Comparison of ENCODE assay signal across 10 cellular contexts in the genomic region with DNA sequence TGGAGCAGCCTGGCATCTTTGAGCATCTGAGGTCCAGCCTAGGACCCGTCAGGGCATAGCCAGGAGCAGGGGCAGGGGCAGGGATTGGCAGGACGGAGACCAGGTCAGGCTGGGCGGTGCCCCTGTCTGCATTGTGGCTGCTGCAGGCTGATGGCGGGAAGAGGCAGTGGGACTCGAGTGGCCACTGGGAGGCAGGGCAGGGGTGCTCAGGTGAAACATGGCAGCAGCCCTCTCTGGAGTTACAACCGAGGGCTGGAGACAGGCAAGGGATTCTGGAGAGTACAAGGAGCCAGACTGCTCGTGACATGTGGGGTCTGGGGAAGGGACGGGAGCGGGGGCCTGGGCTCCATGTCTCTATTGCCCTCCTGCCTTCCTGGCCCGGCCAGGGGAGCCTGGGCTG.
DNase-seq lines count a peak whose midpoint lies in the region; ATAC-seq, FAIRE-seq and TF ChIP-seq lines count a peak whose summit lies in the region.
"Had no signal": no experiment of that assay in that cellular context is flagged by ENCODE, and none has a peak within 500 bp of the region (broad histone marks: within the 10 kb centered on the region; RNA-seq: fewer than 3 reads in every experiment).

No MANE protein-coding gene starts in this region.

- no peak overlapping the region for H3K9ac ChIP-seq in smooth muscle cell (ENCODE audit: low read depth)

- no peak overlapping the region for H3K4me3 ChIP-seq in AG09309 (ENCODE audit: control insufficient read depth, low read depth, low read length)
- no peak overlapping the region for H3K4me3 ChIP-seq in right cardiac atrium (ENCODE audit: low read length)
- H3K4me3 ChIP-seq in smooth muscle cell = no peak overlapping the region
- H3K4me3 ChIP-seq: PC-9 had no signal

- WGBS in right cardiac atrium = 58% methylated on average over 10 of the region's 10 CpGs
- 73% methylated on average over 10 of the region's 10 CpGs for WGBS in smooth muscle cell (ENCODE audit: low lambda C conversion rate)

- H3K27ac ChIP-seq in right cardiac atrium (ENCODE audit: low read length) (no peak overlapping the region), smooth muscle cell (ENCODE audit: low read depth) (no peak overlapping the region)
- H3K27ac ChIP-seq: PC-9 had no signal

- H3K9me3 ChIP-seq in right cardiac atrium (ENCODE audit: control insufficient read depth, low read length) (peaks cover 10% of the 10 kb centered on the region), smooth muscle cell (replicated peaks; ENCODE audit: low read depth) (no peaks in the 10 kb centered on the region)

- peak; percentile 46 to 51 for ATAC-seq in right cardiac atrium
- ATAC-seq: sciatic nerve had no signal

- H3K27me3 ChIP-seq in right cardiac atrium (ENCODE audit: control insufficient read depth, insufficient read depth) = no peaks in the 10 kb centered on the region
- no peaks in the 10 kb centered on the region for H3K27me3 ChIP-seq in smooth muscle cell (ENCODE audit: low read depth)

- DNase-seq in AG09309 (ENCODE audit: low read depth) = no peak
- peak; percentile 55 for DNase-seq in GM13976 (ENCODE audit: low spot score)
- peak; percentile 58 for DNase-seq in SK-N-DZ (ENCODE audit: low spot score)
- peak in 2 of 3 donors; percentile 32 to 65 for DNase-seq in right cardiac atrium
- DNase-seq in H4 (ENCODE audit: low spot score) = no peak
- no peak for DNase-seq in GM10248 (ENCODE audit: extremely low spot score)
- no peak for DNase-seq in smooth muscle cell (lab: John Stamatoyannopoulos, UW; ENCODE audit: unreplicated experiment)
- DNase-seq in RCC 7860 (ENCODE audit: low spot score) = no peak

- TF ChIP-seq CTCF in AG09309 (IDR thresholded peaks at IDR 0.05; ENCODE audit: control insufficient read depth, insufficient read depth, low read depth, low read length, missing control alignments) = peak; percentile 18
- no peak for TF ChIP-seq CTCF in GM13976 (IDR thresholded peaks at IDR 0.05; ENCODE audit: borderline replicate concordance, control extremely low read depth, extremely low read depth, insufficient read depth, missing control alignments)
- TF ChIP-seq CTCF in GM10248 (IDR thresholded peaks at IDR 0.05; ENCODE audit: control extremely low read depth, extremely low read depth, low read depth, missing control alignments) = no peak
- no peak for TF ChIP-seq CTCF in smooth muscle cell (IDR thresholded peaks at IDR 0.05; ENCODE audit: borderline replicate concordance, insufficient read depth, poor library complexity, severe bottlenecking)

- no peaks in the 10 kb centered on the region for H3K79me2 ChIP-seq in smooth muscle cell (ENCODE audit: low read depth)

- FAIRE-seq in RCC 7860 (lab: Jason Lieb, UNC) = no peak

- H3K36me3 ChIP-seq in smooth muscle cell (ENCODE audit: low read depth) = no peaks in the 10 kb centered on the region

- no peaks in the 10 kb centered on the region for H4K20me1 ChIP-seq in smooth muscle cell (ENCODE audit: low read depth)

- intact Hi-C loops in right cardiac atrium (cut with DNase I) = no loop called here

- in situ Hi-C loops in GM13976 (cut with MboI; ENCODE audit: low sequenced_read_pairs, unreplicated experiment) = no loop called here

- CTCF ChIA-PET in GM10248 (lab: Yijun Ruan, JAX) = interaction anchor here (0.8 kb wide), 1 partner anchor 12 kb away, joined by 3 read pairs; no protein-coding TSS in a partner anchor

- POLR2A ChIA-PET in GM10248 (lab: Yijun Ruan, JAX) = no interaction called here

- no peak overlapping the region for H2AFZ ChIP-seq in smooth muscle cell (ENCODE audit: low read depth)
- H2AFZ ChIP-seq: PC-9 had no signal

- H3K4me1 ChIP-seq in right cardiac atrium (ENCODE audit: control insufficient read depth, insufficient read depth, low read length) (no peaks in the 10 kb centered on the region), smooth muscle cell (ENCODE audit: low read depth) (no peaks in the 10 kb centered on the region)

- H3K4me2 ChIP-seq in smooth muscle cell = no peak overlapping the region
- H3K4me2 ChIP-seq: PC-9 had no signal

- H3F3A ChIP-seq in smooth muscle cell (ENCODE audit: low read depth) = no peaks in the 10 kb centered on the region

Comparison
In these comparisons a context has a peak if more than half of its experiments do, and no peak if none do; other contexts are left out.
1. DNase-seq: peak in GM13976 (single experiment), SK-N-DZ (single experiment) and right cardiac atrium (2 of 3); none in AG09309 (single experiment), H4 (single experiment), GM10248 (single experiment), smooth muscle cell (single experiment) and RCC 7860 (single experiment).